1 cellular context compared by ENCODE assay signal in the genomic region with DNA sequence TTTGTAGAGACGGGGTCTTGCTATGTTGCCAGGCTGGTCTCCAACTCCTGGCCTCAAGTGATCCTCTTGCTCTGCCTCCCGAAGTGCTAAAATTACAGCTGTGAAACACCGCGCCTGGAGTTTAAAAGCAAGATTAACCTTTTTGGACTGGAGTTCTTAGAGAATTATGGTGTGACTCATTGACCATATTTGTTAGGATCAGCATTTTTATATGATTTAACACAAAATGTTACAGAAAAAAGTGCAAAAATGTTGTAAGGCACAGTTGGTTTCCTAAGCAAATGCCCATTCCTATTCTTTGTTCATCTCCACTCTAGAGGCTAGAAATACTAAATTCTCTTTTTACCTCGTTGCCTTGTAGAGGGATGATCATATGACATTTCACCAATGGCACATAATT.
TF ChIP-seq lines count a peak whose summit lies in the region.

No MANE protein-coding gene starts in this region.

TF ChIP-seq in K562, 482 proteins besides CTCF, POLR2A, EP300 and RAD21:
- peak; percentile 74 for TF ChIP-seq ZNF316 (IDR thresholded peaks at IDR 0.05)
- TF ChIP-seq C11orf30 (IDR thresholded peaks at IDR 0.05; ENCODE audit: low read depth): peak; percentile 51; the same call in 1 of the 2 replicates
- TF ChIP-seq ZFPM2 (CRISPR knock-in tag; IDR thresholded peaks at IDR 0.05): no peak
